ENCODE assay signal across 8 cellular contexts in the genomic region with DNA sequence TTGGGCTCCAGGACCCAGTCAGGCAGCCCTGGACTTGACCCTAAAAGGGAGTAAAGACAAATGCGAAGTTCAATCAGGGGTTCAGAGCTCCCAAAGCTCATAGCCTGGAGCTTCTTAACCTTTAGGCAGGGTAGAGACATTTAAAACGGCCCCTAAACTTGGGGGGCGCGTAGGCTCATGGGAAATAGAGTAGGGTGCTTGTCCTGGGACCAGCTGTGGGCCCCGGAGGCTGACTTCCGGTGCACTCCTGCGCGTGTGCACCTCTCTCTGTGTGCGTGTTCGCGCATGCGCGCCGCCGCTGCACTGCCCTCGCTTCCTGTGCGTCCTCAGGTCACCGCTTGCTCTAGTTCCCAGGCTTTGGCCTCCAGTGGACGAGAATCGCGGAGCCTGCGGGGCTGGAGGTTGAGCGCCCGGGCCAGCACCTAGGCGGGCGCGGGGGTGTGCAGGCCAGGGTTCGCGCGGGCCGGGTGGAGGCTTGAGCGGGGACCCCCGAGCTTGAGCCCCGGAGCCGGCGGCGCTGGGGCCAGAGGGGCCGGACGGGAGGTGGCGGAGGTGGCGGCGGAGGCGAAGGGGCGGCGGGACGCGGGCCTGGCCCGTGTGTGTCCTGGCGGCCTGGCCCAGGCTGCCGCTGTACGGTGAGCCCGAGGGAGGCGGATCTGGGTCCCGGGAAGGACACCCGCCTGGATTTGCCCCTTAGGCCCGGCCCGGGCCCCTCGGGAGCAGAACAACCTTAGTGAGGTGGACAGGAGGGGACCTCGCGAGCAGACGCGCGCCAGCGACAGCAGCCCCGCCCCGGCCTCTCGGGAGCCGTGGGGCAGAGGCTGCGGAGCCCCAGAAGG. TPM values are rescaled to one million over a fixed set of nuclear protein-coding genes. Genes with fewer than 3 reads are reported as not detected.
DNase-seq lines count a peak whose midpoint lies in the region; ATAC-seq and TF ChIP-seq lines count a peak whose summit lies in the region.

A gene (plus strand): TSS at position 303 of the 839 bp plus-strand sequence. CDS start 2,217 bp downstream, outside the sequence.

- H3K9ac ChIP-seq in PC-3 (ENCODE audit: low read length) (peak within 1 kb of the TSS; percentile 94), mucosa of rectum (ENCODE audit: low read depth in 1 of 2, low read length in 2 of 2) (peak within 1 kb of the TSS; percentile 70 to 85)

- no peak for TF ChIP-seq CTCF in PC-3 (conservative IDR thresholded peaks at IDR 0.05; ENCODE audit: low read depth, low read length)

- H3K4me3 ChIP-seq in PC-3 (ENCODE audit: low read length), result peak within 1 kb of the TSS; percentile 77
- peak within 1 kb of the TSS; percentile 80 to 82 for H3K4me3 ChIP-seq in mucosa of rectum (ENCODE audit: low read length in 2 of 2)

- no peaks in the 10 kb centered on the region for H3F3A ChIP-seq in PC-3 (ENCODE audit: low read length, unreplicated experiment)

- H3K79me2 ChIP-seq in PC-3 (ENCODE audit: low read length), result peaks cover 17% of the 10 kb centered on the region

- peak; percentile 100 for ATAC-seq in GM21576 (IDR thresholded peaks at IDR 0.05; ENCODE audit: unreplicated experiment)
- peak; percentile 100 for ATAC-seq in PC-3

- TF ChIP-seq POLR2A in erythroblast (IDR thresholded peaks at IDR 0.05; ENCODE audit: low read length), result peak; percentile 59

- H3K27ac ChIP-seq in PC-3 (ENCODE audit: low read length) (peak within 1 kb of the TSS; percentile 36), mucosa of rectum (ENCODE audit: low read depth in 2 of 2, low read length in 2 of 2) (peak within 1 kb of the TSS; percentile 71 to 85)

- H3K36me3 Mint-ChIP-seq in IgD-negative memory B cell, result peaks cover 18% of the 10 kb centered on the region

- H3K4me2 ChIP-seq in PC-3 (ENCODE audit: low read length), result peak within 1 kb of the TSS; percentile 72

- intact Hi-C loops in PC-3 (cut with micrococcal nuclease), result no loop called here

- peak within 1 kb of the TSS; percentile 98 for H2AFZ ChIP-seq in PC-3 (ENCODE audit: low read length)

- CTCF ChIA-PET in PC-3 (lab: Charles Lee), result no interaction called here

- H3K4me1 ChIP-seq in PC-3 (ENCODE audit: insufficient read depth, low read length) (no peaks in the 10 kb centered on the region), mucosa of rectum (ENCODE audit: control insufficient read depth in 2 of 2, insufficient read depth in 2 of 2, low read length in 2 of 2) (peaks cover 3 to 5% of the 10 kb centered on the region in 2 donors)

- peak within 1 kb of the TSS; percentile 80 to 92 (median 89) for H3K27ac Mint-ChIP-seq in IgD-negative memory B cell

- DNase-seq in DMS153 treated with DMSO at 0.1 percent for 48 hours (lab: John Stamatoyannopoulos, UW; ENCODE audit: unreplicated experiment) (peak; percentile 92), PC-3 (peak; percentile 90), activated T-cell treated with anti-CD3 and anti-CD28 coated beads for 48 hours (ENCODE audit: low read depth) (peak; percentile 88), erythroblast (lab: John Stamatoyannopoulos, UW) (peak; percentile 95 to 96)
- peak; percentile 69 to 78 for DNase-seq in stimulated activated CD8-positive, alpha-beta memory T cell treated with anti-CD3 and anti-CD28 coated beads, Interleukin-4, amount 100 ng/mL, for 4 hours (ENCODE audit: low read depth in 2 of 2, low spot score in 1 of 2)

- H3K9me3 ChIP-seq in PC-3 (ENCODE audit: low read length) (0 out of 2 replicates have a peak, but pooled peaks cover 3% of the 10 kb centered on the region), mucosa of rectum (ENCODE audit: control insufficient read depth in 2 of 2, low read length in 2 of 2) (no peaks in the 10 kb centered on the region)

- POLR2A ChIA-PET in PC-3 (lab: Charles Lee; ENCODE audit: unreplicated experiment), result interaction anchor here (0.6 kb wide), 1 partner anchor 72 kb away, joined by 6 read pairs; no protein-coding TSS in a partner anchor

- peaks cover 10 to 14% (median 11%) of the 10 kb centered on the region in 3 donors for H3K4me1 Mint-ChIP-seq in IgD-negative memory B cell

- no TSS peak for BruUV-seq in PC-3 (replicated peaks; lab: Mats Ljungman, UMichigan)

- H3K27me3 ChIP-seq in PC-3 (ENCODE audit: low read length) (no peaks in the 10 kb centered on the region), mucosa of rectum (ENCODE audit: control insufficient read depth in 2 of 2, insufficient read depth in 2 of 2, low read length in 2 of 2) (no peaks in the 10 kb centered on the region)

- peak within 1 kb of the TSS; percentile 89 to 97 (median 95) for H3K4me3 Mint-ChIP-seq in IgD-negative memory B cell

- H3K9me2 ChIP-seq in PC-3 (replicated peaks; ENCODE audit: low read length), result no peaks in the 10 kb centered on the region

- peaks cover 2% of the 10 kb centered on the region for H3K27me3 Mint-ChIP-seq in IgD-negative memory B cell

- H3K9me3 Mint-ChIP-seq in IgD-negative memory B cell, result peaks cover 0 to 6% (median 2%) of the 10 kb centered on the region in 3 donors

- H3K36me3 ChIP-seq in PC-3 (ENCODE audit: low read depth, low read length), result peaks cover 20% of the 10 kb centered on the region
- peaks cover 11 to 17% of the 10 kb centered on the region in 2 donors for H3K36me3 ChIP-seq in mucosa of rectum (ENCODE audit: control insufficient read depth in 2 of 2, insufficient read depth in 2 of 2, low read length in 2 of 2)

- no peaks in the 10 kb centered on the region for H4K20me1 ChIP-seq in PC-3 (ENCODE audit: low read length)

RNA-seq across cellular contexts. Expression of the gene that starts here (rescaled TPM):
- 5.3 TPM for polyA plus RNA-seq in IgD-negative memory B cell
- total RNA-seq in PC-3 (2014; rRNA removed), result 7.0 and 7.3 TPM in 2 replicates

Comparison
In these comparisons a context has a peak if more than half of its experiments do, and no peak if none do; other contexts are left out.
1. Peak in every context shown above with its lines: DNase-seq, ATAC-seq, H3K4me3 ChIP-seq and H3K27ac ChIP-seq.